16 cellular contexts compared by ENCODE assay signal in the genomic region with DNA sequence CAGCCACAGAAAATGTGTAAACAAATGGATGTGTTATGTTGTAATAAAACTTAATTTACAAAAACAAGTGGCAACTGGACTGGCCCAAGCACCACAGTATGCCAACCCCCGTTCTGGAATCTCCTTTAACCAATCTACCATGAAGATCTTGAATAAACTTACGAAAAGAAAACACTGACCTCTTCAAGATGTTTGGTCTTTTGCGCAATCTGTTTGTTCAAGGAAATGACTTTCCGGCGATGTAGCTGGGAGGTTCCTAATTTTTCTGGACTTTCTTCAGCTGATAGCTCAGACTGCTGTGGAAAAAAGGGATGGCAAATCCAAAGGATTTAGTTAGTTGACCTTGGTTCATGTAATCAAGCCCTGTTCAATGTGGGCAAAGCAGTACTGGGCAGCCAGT. TPM values are rescaled to one million over a fixed set of nuclear protein-coding genes. Genes with fewer than 3 reads are reported as not detected.
A peak's percentile ranks its signal among the peaks of the same experiment; 100 is the strongest.
DNase-seq lines count a peak whose midpoint lies in the region; ATAC-seq and TF ChIP-seq lines count a peak whose summit lies in the region.
"Had no signal": no experiment of that assay in that cellular context is flagged by ENCODE, and none has a peak within 500 bp of the region (broad histone marks: within the 10 kb centered on the region; RNA-seq: fewer than 3 reads in every experiment).

No MANE protein-coding gene starts in this region.

- DNase-seq in PC-3 (peak; percentile 93), epithelial cell of esophagus (ENCODE audit: low read depth) (peak; percentile 70), osteocyte (ENCODE audit: extremely low spot score, unreplicated experiment) (no peak), SKM-1 (lab: John Stamatoyannopoulos, UW; ENCODE audit: unreplicated experiment) (no peak), SHP77 (lab: John Stamatoyannopoulos, UW) (no peak)
- DNase-seq: activated CD4-positive, alpha-beta T cell treated with anti-CD3 and anti-CD28 coated beads for 36 hours; CD8-positive, alpha-beta memory T cell; head of caudate nucleus; mesendoderm; NCI-H524; trophoblast cell had no signal

- peak overlapping the region; percentile 62 for H3K4me2 ChIP-seq in PC-3 (ENCODE audit: low read length)

- intact Hi-C loops in PC-3 (cut with micrococcal nuclease): loop anchor here (1.0 to 2.0 kb wide), 2 partner anchors 15 to 45 kb away; no protein-coding TSS in a partner anchor

- H3K9ac ChIP-seq in PC-3 (ENCODE audit: low read length): peak overlapping the region; percentile 19; the same call in 1 of the 2 replicates

- POLR2A ChIA-PET in PC-3 (lab: Charles Lee; ENCODE audit: unreplicated experiment): no interaction called here

- H4K20me1 ChIP-seq in PC-3 (ENCODE audit: low read length): no peaks in the 10 kb centered on the region

- no peak overlapping the region for H3K4me3 Mint-ChIP-seq in osteocyte (ENCODE audit: unreplicated experiment)
- H3K4me3 Mint-ChIP-seq: activated CD4-positive, alpha-beta T cell treated with anti-CD3 and anti-CD28 coated beads for 36 hours; CD8-positive, alpha-beta memory T cell; dendritic cell treated with granulocyte-macrophage colony-stimulating factor and Interleukin-4, amounts not matched to agents 40 ng/mL and 50 ng/mL, for 4 days had no signal

- peaks cover 38% of the 10 kb centered on the region for H3K36me3 ChIP-seq in PC-3 (ENCODE audit: low read depth, low read length)

- no TSS peak for BruUV-seq in PC-3 (replicated peaks; lab: Mats Ljungman, UMichigan)

- H3K27ac ChIP-seq in C4-2B (peak overlapping the region; percentile 41; the same call in 1 of the 2 replicates), PC-3 (ENCODE audit: low read length) (peak overlapping the region; percentile 83)
- H3K27ac ChIP-seq: right atrium auricular region had no signal

- TF ChIP-seq CTCF in C4-2B (conservative IDR thresholded peaks at IDR 0.05) (no peak), PC-3 (conservative IDR thresholded peaks at IDR 0.05; ENCODE audit: low read depth, low read length) (no peak), epithelial cell of esophagus (IDR thresholded peaks at IDR 0.05; ENCODE audit: insufficient read depth, low read depth, low read length, missing control alignments) (no peak), osteocyte (IDR thresholded peaks at IDR 0.05) (no peak)

- no peaks in the 10 kb centered on the region for H3K27me3 Mint-ChIP-seq in osteocyte (ENCODE audit: unreplicated experiment)
- H3K27me3 Mint-ChIP-seq: activated CD4-positive, alpha-beta T cell treated with anti-CD3 and anti-CD28 coated beads for 36 hours; CD8-positive, alpha-beta memory T cell; dendritic cell treated with granulocyte-macrophage colony-stimulating factor and Interleukin-4, amounts not matched to agents 40 ng/mL and 50 ng/mL, for 4 days had no signal

- H3K4me1 ChIP-seq in PC-3 (ENCODE audit: insufficient read depth, low read length): peaks cover 26% of the 10 kb centered on the region
- H3K4me1 ChIP-seq: right atrium auricular region had no signal

- no peaks in the 10 kb centered on the region for H3K9me3 Mint-ChIP-seq in osteocyte (ENCODE audit: unreplicated experiment)
- H3K9me3 Mint-ChIP-seq: CD8-positive, alpha-beta memory T cell; dendritic cell treated with granulocyte-macrophage colony-stimulating factor and Interleukin-4, amounts not matched to agents 40 ng/mL and 50 ng/mL, for 4 days had no signal

- no peaks in the 10 kb centered on the region for H3F3A ChIP-seq in PC-3 (ENCODE audit: low read length, unreplicated experiment)

- no peaks in the 10 kb centered on the region for H3K79me2 ChIP-seq in PC-3 (ENCODE audit: low read length)

- peaks cover 21% of the 10 kb centered on the region for H3K4me1 Mint-ChIP-seq in osteocyte (ENCODE audit: unreplicated experiment)
- H3K4me1 Mint-ChIP-seq: activated CD4-positive, alpha-beta T cell treated with anti-CD3 and anti-CD28 coated beads for 36 hours had no signal

- peak overlapping the region; percentile 68 for H3K27ac Mint-ChIP-seq in osteocyte (ENCODE audit: unreplicated experiment)
- H3K27ac Mint-ChIP-seq: dendritic cell treated with granulocyte-macrophage colony-stimulating factor and Interleukin-4, amounts not matched to agents 40 ng/mL and 50 ng/mL, for 4 days had no signal

- H3K27me3 ChIP-seq in PC-3 (ENCODE audit: low read length): no peaks in the 10 kb centered on the region
- H3K27me3 ChIP-seq: right atrium auricular region had no signal

- H3K4me3 ChIP-seq in PC-3 (ENCODE audit: low read length): no peak overlapping the region; the same call in 1 of the 2 replicates
- H3K4me3 ChIP-seq in epithelial cell of esophagus (ENCODE audit: low read length): no peak overlapping the region
- H3K4me3 ChIP-seq: right atrium auricular region had no signal

- peak; percentile 82 for ATAC-seq in PC-3
- no peak for ATAC-seq in HG03095 (IDR thresholded peaks at IDR 0.05; ENCODE audit: unreplicated experiment)
- ATAC-seq in GM21723 (IDR thresholded peaks at IDR 0.05; ENCODE audit: unreplicated experiment): no peak
- ATAC-seq: activated CD4-positive, alpha-beta T cell treated with anti-CD3 and anti-CD28 coated beads for 36 hours had no signal

- no peaks in the 10 kb centered on the region for H3K9me3 ChIP-seq in PC-3 (ENCODE audit: low read length)
- H3K9me3 ChIP-seq: right atrium auricular region had no signal

- H3K9me2 ChIP-seq in PC-3 (replicated peaks; ENCODE audit: low read length): no peaks in the 10 kb centered on the region

- H2AFZ ChIP-seq in PC-3 (ENCODE audit: low read length): no peak overlapping the region

- CTCF ChIA-PET in PC-3 (lab: Charles Lee): interaction anchor here (0.7 kb wide), 1 partner anchor 144 kb away, joined by 3 read pairs; a partner anchor contains a TSS

- peaks cover 56% of the 10 kb centered on the region for H3K36me3 Mint-ChIP-seq in osteocyte (ENCODE audit: unreplicated experiment)

RNA-seq across cellular contexts. Expression of a gene that starts 55.7 kb away (rescaled TPM):
- total RNA-seq in PC-3 (2014; rRNA removed) (14.0 and 21.3 TPM in 2 replicates), osteocyte (23.3 and 26.9 TPM in 2 replicates)

Comparison
In these comparisons a context has a peak if more than half of its experiments do, and no peak if none do; other contexts are left out.
1. DNase-seq: peak in PC-3 (single experiment) and epithelial cell of esophagus (single experiment); none in osteocyte (single experiment), SKM-1 (single experiment) and SHP77 (0 of 2).